In genomic region chr17:32349854-32350661, GRCh38 we compare ENCODE assay signal across 8 cellular contexts. TPM values are rescaled to one million over a fixed set of nuclear protein-coding genes. Genes with fewer than 3 reads are reported as not detected.
A peak's percentile ranks its signal among the peaks of the same experiment; 100 is the strongest.
DNase-seq lines count a peak whose midpoint lies in the region; ATAC-seq and TF ChIP-seq lines count a peak whose summit lies in the region.

TSS of gene ZNF207 (plus strand) at chr17:32350157. CDS start at chr17:32350286, 129 bp downstream.

- TF ChIP-seq CTCF in GM12864 (IDR thresholded peaks at IDR 0.05; ENCODE audit: low read depth, low read length, missing control alignments) (no peak), cardiac muscle cell (IDR thresholded peaks at IDR 0.05; ENCODE audit: low read depth, low read length) (no peak), parathyroid adenoma (IDR thresholded peaks at IDR 0.05) (peak; percentile 15), tibial nerve (IDR thresholded peaks at IDR 0.05) (peak in 2 of 5 experiments; percentile 6 to 8)

- peak within 1 kb of the TSS; percentile 100 for H3K9ac ChIP-seq in adipocyte (ENCODE audit: low read length)
- peak within 1 kb of the TSS; percentile 99 for H3K9ac ChIP-seq in parathyroid adenoma

- H3K4me1 ChIP-seq in adipocyte (ENCODE audit: control insufficient read depth, insufficient read depth, low read length), result peaks cover 31% of the 10 kb centered on the region
- peaks cover 17% of the 10 kb centered on the region for H3K4me1 ChIP-seq in cardiac muscle cell (ENCODE audit: low read depth)
- H3K4me1 ChIP-seq in parathyroid adenoma, result peaks cover 19% of the 10 kb centered on the region
- peaks cover 0 to 49% (median 26%) of the 10 kb centered on the region in 4 donors for H3K4me1 ChIP-seq in tibial nerve

- peak; percentile 59 to 99 for TF ChIP-seq EP300 in tibial nerve (IDR thresholded peaks at IDR 0.05)

- H3K4me3 ChIP-seq in GM12864 (ENCODE audit: low read depth, low read length) (peak within 1 kb of the TSS; percentile 67), adipocyte (ENCODE audit: low read length) (peak within 1 kb of the TSS; percentile 97), cardiac muscle cell (peak within 1 kb of the TSS; percentile 88), parathyroid adenoma (ENCODE audit: low read depth, low read length) (peak within 1 kb of the TSS; percentile 97), tibial nerve (peak within 1 kb of the TSS; percentile 65 to 98 (median 90))

- DNase-seq in GM12864 (ENCODE audit: low read depth) (peak; percentile 96), NCI-H1436 (lab: John Stamatoyannopoulos, UW) (peak; percentile 100), T follicular helper cell (ENCODE audit: low read depth) (peak; percentile 92), adipocyte (ENCODE audit: low read depth) (peak; percentile 99), cardiac muscle cell (ENCODE audit: low read depth in 1 of 2, low spot score in 1 of 2) (peak; percentile 97 to 98), tibial nerve (ENCODE audit: low spot score in 2 of 2) (peak; percentile 95 to 96)

- peak within 1 kb of the TSS; percentile 90 for H3K4me2 ChIP-seq in parathyroid adenoma (ENCODE audit: low read length)

- 0% methylated on average over 47 of the region's 47 CpGs for WGBS in tibial nerve, 2 donors

- TF ChIP-seq POLR2A in tibial nerve (IDR thresholded peaks at IDR 0.05), result peak; percentile 80 to 88

- H3K27ac ChIP-seq in cardiac muscle cell (peak within 1 kb of the TSS; percentile 99), parathyroid adenoma (peak within 1 kb of the TSS; percentile 98), tibial nerve (peak within 1 kb of the TSS; percentile 94 to 99 (median 96))

- peaks cover 43% of the 10 kb centered on the region for H3K79me2 ChIP-seq in parathyroid adenoma

- ATAC-seq in HG02763 (IDR thresholded peaks at IDR 0.05; ENCODE audit: unreplicated experiment), result peak; percentile 89

- H2AFZ ChIP-seq in parathyroid adenoma, result peak within 1 kb of the TSS; percentile 91

- H3K27me3 ChIP-seq in adipocyte (replicated peaks; ENCODE audit: control insufficient read depth, insufficient read depth, low read length), result no peaks in the 10 kb centered on the region
- H3K27me3 ChIP-seq in cardiac muscle cell, result no peaks in the 10 kb centered on the region
- H3K27me3 ChIP-seq in parathyroid adenoma (ENCODE audit: control insufficient read depth, insufficient read depth, low read length), result no peaks in the 10 kb centered on the region
- H3K27me3 ChIP-seq in tibial nerve, result no peaks in the 10 kb centered on the region

- H3K9me3 ChIP-seq in adipocyte (ENCODE audit: control insufficient read depth, low read length) (no peaks in the 10 kb centered on the region), cardiac muscle cell (ENCODE audit: low read depth) (no peaks in the 10 kb centered on the region), parathyroid adenoma (ENCODE audit: control insufficient read depth, low read length) (no peaks in the 10 kb centered on the region), tibial nerve (no peaks in the 10 kb centered on the region)

- peaks cover 22% of the 10 kb centered on the region for H3K36me3 ChIP-seq in adipocyte (ENCODE audit: control insufficient read depth, insufficient read depth, low read length, severe bottlenecking)
- H3K36me3 ChIP-seq in cardiac muscle cell, result peaks cover 10% of the 10 kb centered on the region
- no peaks in the 10 kb centered on the region for H3K36me3 ChIP-seq in parathyroid adenoma (ENCODE audit: control insufficient read depth, insufficient read depth, low read length)
- H3K36me3 ChIP-seq in tibial nerve, result peaks cover 0 to 26% (median 5%) of the 10 kb centered on the region in 3 donors

RNA-seq across cellular contexts. Expression of gene ZNF207, which starts in this region (rescaled TPM):
- 111 and 114 TPM in 2 replicates for total RNA-seq in cardiac muscle cell
- polyA plus RNA-seq in cardiac muscle cell, result 135 and 170 TPM in 2 replicates
- total RNA-seq in tibial nerve, result 100 to 1,000 TPM; 121 to 195 (median 152) TPM

Comparison
In these comparisons a context has a peak if more than half of its experiments do, and no peak if none do; other contexts are left out.
1. Peak in every context shown above with its lines: DNase-seq, ATAC-seq, H3K4me3 ChIP-seq and H3K27ac ChIP-seq.